25 cellular contexts compared by ENCODE assay signal in genomic region chr1:38657873-38658272, GRCh38.
"Had no signal": no experiment of that assay in that cellular context is flagged by ENCODE, and none has a peak within 500 bp of the region (broad histone marks: within the 10 kb centered on the region; RNA-seq: fewer than 3 reads in every experiment).

No MANE protein-coding gene starts in this region.

- H3K79me2 ChIP-seq: hepatocyte had no signal

- H3K4me1 Mint-ChIP-seq: endodermal cell; immature natural killer cell; memory B cell; naive thymus-derived CD4-positive, alpha-beta T cell had no signal

- H3K27ac Mint-ChIP-seq: dendritic cell treated with granulocyte-macrophage colony-stimulating factor and Interleukin-4, amounts not matched to agents 40 ng/mL and 50 ng/mL, for 4 days; effector memory CD8-positive, alpha-beta T cell; endodermal cell; immature natural killer cell; memory B cell; naive thymus-derived CD4-positive, alpha-beta T cell had no signal

- H3K9me3 Mint-ChIP-seq: dendritic cell treated with granulocyte-macrophage colony-stimulating factor and Interleukin-4, amounts not matched to agents 40 ng/mL and 50 ng/mL, for 4 days; immature natural killer cell had no signal

- H2AFZ ChIP-seq: hepatocyte had no signal

- H3K9me3 ChIP-seq: colonic mucosa, lower lobe of right lung had no signal

- H3K4me3 Mint-ChIP-seq: dendritic cell treated with granulocyte-macrophage colony-stimulating factor and Interleukin-4, amounts not matched to agents 40 ng/mL and 50 ng/mL, for 4 days; effector memory CD8-positive, alpha-beta T cell; endodermal cell; immature natural killer cell; memory B cell; naive thymus-derived CD4-positive, alpha-beta T cell had no signal

- H3K36me3 ChIP-seq: colonic mucosa, esophagus muscularis mucosa, gastroesophageal sphincter, heart left ventricle, left lung, lower lobe of right lung had no signal

- ATAC-seq: effector memory CD8-positive, alpha-beta T cell; foreskin keratinocyte; gastroesophageal sphincter; heart left ventricle; left cardiac atrium; left lung; left ventricle myocardium superior; lower lobe of right lung; naive thymus-derived CD4-positive, alpha-beta T cell had no signal

- H3K4me1 ChIP-seq: colonic mucosa, esophagus muscularis mucosa, foreskin keratinocyte, gastroesophageal sphincter, heart left ventricle, left lung, lower lobe of right lung had no signal

- H3K27me3 ChIP-seq: colonic mucosa, foreskin keratinocyte, hepatocyte had no signal

- H3K4me3 ChIP-seq: colonic mucosa, esophagus muscularis mucosa, gastroesophageal sphincter, heart left ventricle, hepatocyte, left lung, lower lobe of right lung had no signal

- H3K4me2 ChIP-seq: hepatocyte had no signal

- DNase-seq: colonic mucosa; cortex of kidney; effector CD8-positive, alpha-beta T cell; effector memory CD8-positive, alpha-beta T cell; endodermal cell; foreskin keratinocyte; heart left ventricle; hypothalamus; immature natural killer cell; islet precursor cell; left cardiac atrium; left lung; left ventricle myocardium superior; lower lobe of right lung; mesendoderm; midbrain; naive thymus-derived CD4-positive, alpha-beta T cell had no signal

- H3K27ac ChIP-seq: colonic mucosa, esophagus muscularis mucosa, foreskin keratinocyte, gastroesophageal sphincter, heart left ventricle, hepatocyte, left lung, lower lobe of right lung had no signal

- H3K36me3 Mint-ChIP-seq: immature natural killer cell; memory B cell; naive thymus-derived CD4-positive, alpha-beta T cell had no signal

- FAIRE-seq: endometrium, endothelial cell of umbilical vein, frontal cortex had no signal
